In genomic region chr17:82957961-82958491, GRCh38 we compare ENCODE assay signal across 1 cellular context.
TF ChIP-seq lines count a peak whose summit lies in the region.

No MANE protein-coding gene starts in this region.

TF ChIP-seq in IMR-90, 13 proteins besides CTCF, POLR2A, EP300 and RAD21 (continued from another document):
- TF ChIP-seq MAZ (IDR thresholded peaks at IDR 0.05; ENCODE audit: borderline replicate concordance, low read depth, low read length) (no peak), RFX5 (IDR thresholded peaks at IDR 0.05; ENCODE audit: low read depth, low read length) (no peak), MXI1 (IDR thresholded peaks at IDR 0.05; ENCODE audit: borderline replicate concordance, low read depth, low read length) (no peak), RCOR1 (IDR thresholded peaks at IDR 0.05; ENCODE audit: insufficient replicate concordance, low read length) (no peak), SMC3 (IDR thresholded peaks at IDR 0.05; ENCODE audit: low read depth, low read length) (no peak), BHLHE40 (IDR thresholded peaks at IDR 0.05; ENCODE audit: low read depth, low read length) (no peak), CEBPB (IDR thresholded peaks at IDR 0.05; ENCODE audit: low read depth, low read length) (no peak), CHD1 (IDR thresholded peaks at IDR 0.05; ENCODE audit: low read depth, low read length) (no peak), ELK1 (IDR thresholded peaks at IDR 0.05; ENCODE audit: borderline replicate concordance, low read depth, low read length) (no peak), NFE2L2 (IDR thresholded peaks at IDR 0.05; ENCODE audit: low read depth, low read length) (no peak)
- TF ChIP-seq, protein P1, sequence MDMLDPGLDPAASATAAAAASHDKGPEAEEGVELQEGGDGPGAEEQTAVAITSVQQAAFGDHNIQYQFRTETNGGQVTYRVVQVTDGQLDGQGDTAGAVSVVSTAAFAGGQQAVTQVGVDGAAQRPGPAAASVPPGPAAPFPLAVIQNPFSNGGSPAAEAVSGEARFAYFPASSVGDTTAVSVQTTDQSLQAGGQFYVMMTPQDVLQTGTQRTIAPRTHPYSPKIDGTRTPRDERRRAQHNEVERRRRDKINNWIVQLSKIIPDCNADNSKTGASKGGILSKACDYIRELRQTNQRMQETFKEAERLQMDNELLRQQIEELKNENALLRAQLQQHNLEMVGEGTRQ (IDR thresholded peaks at IDR 0.05; ENCODE audit: low read depth, low read length), result no peak
